8 cellular contexts compared by ENCODE assay signal in the genomic region with DNA sequence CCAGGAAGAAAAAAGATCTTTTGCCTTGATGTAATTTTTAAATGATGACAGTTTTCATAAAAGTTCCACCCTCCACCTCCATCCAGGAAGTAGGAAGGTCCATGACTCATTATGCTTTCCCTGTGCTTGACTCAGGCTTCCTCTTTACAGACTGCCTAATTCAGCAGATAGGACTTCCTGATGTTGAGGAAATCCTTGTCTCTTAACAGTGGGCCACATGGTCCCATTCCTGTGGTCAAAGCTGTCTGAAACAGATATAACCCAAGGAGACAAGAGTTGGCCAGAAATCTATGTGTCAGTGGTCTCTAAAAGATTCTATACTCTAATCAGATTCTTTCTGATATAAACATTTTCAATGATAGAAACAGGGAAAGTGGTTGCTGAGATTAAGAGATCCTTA.
A peak's percentile ranks its signal among the peaks of the same experiment; 100 is the strongest.
DNase-seq lines count a peak whose midpoint lies in the region; ATAC-seq and TF ChIP-seq lines count a peak whose summit lies in the region.

No MANE protein-coding gene starts in this region.

- peaks cover 21% of the 10 kb centered on the region for H3K9me3 ChIP-seq in BLaER1

- ATAC-seq in GM19351 (IDR thresholded peaks at IDR 0.05; ENCODE audit: unreplicated experiment) = no peak

- in situ Hi-C loops in KBM-7 (cut with MboI; ENCODE audit: low pct_unique_long_range_greater_than_20kb, low sequenced_read_pairs) = no loop called here

- TF ChIP-seq CTCF in kidney epithelial cell (IDR thresholded peaks at IDR 0.05; ENCODE audit: insufficient read depth, low read length, poor library complexity, severe bottlenecking) = no peak

- H4K20me1 ChIP-seq in BLaER1 = no peaks in the 10 kb centered on the region

- peaks cover 6% of the 10 kb centered on the region for H3K4me1 ChIP-seq in BLaER1

- no peak overlapping the region for H3K27ac ChIP-seq in BLaER1

- H3K9ac ChIP-seq in BLaER1 = no peak overlapping the region

- H3K36me3 ChIP-seq in BLaER1 (peaks cover 17% of the 10 kb centered on the region), kidney epithelial cell (ENCODE audit: control insufficient read depth, insufficient read depth, low read length) (no peaks in the 10 kb centered on the region)

- H3K27me3 ChIP-seq in BLaER1 (no peaks in the 10 kb centered on the region), kidney epithelial cell (ENCODE audit: control insufficient read depth, insufficient read depth, low read length) (no peaks in the 10 kb centered on the region)

- H3K4me3 ChIP-seq in BLaER1 (no peak overlapping the region), kidney epithelial cell (ENCODE audit: low read depth, low read length) (no peak overlapping the region)

- DNase-seq in KBM-7 = peak; percentile 80
- DNase-seq in amniotic epithelial cell (ENCODE audit: low read depth) = peak; percentile 94
- DNase-seq in kidney epithelial cell (ENCODE audit: low read depth) = peak; percentile 63
- peak; percentile 49 for DNase-seq in ureter (ENCODE audit: low spot score)
- no peak for DNase-seq in DMS79 treated with DMSO at 0.1 percent for 48 hours (lab: John Stamatoyannopoulos, UW)
- no peak for DNase-seq in DMS 273 treated with DMSO at 0.1 percent for 48 hours (lab: John Stamatoyannopoulos, UW)

- H3K4me2 ChIP-seq in BLaER1 = peak overlapping the region; percentile 8; the same call in 1 of the 2 replicates

Comparison
In these comparisons a context has a peak if more than half of its experiments do, and no peak if none do; other contexts are left out.
1. DNase-seq: peak in KBM-7 (single experiment), amniotic epithelial cell (single experiment), kidney epithelial cell (single experiment) and ureter (single experiment); none in DMS79 treated with DMSO at 0.1 percent for 48 hours (single experiment) and DMS 273 treated with DMSO at 0.1 percent for 48 hours (single experiment).